Comparison of ENCODE assay signal across 21 cellular contexts in genomic region chr19:2195914-2196313, GRCh38. TPM values are rescaled to one million over a fixed set of nuclear protein-coding genes. Genes with fewer than 3 reads are reported as not detected.
DNase-seq lines count a peak whose midpoint lies in the region; ATAC-seq, FAIRE-seq and TF ChIP-seq lines count a peak whose summit lies in the region.
"Had no signal": no experiment of that assay in that cellular context is flagged by ENCODE, and none has a peak within 500 bp of the region (broad histone marks: within the 10 kb centered on the region; RNA-seq: fewer than 3 reads in every experiment).

No MANE protein-coding gene starts in this region.

- intact Hi-C loops in K562 (cut with micrococcal nuclease) = no loop called here

- H3K4me1 ChIP-seq in K562 (replicated peaks in 1 of 2; ENCODE audit: control insufficient read depth in 2 of 2, insufficient read depth in 2 of 2, low read length in 2 of 2) (peaks cover 0 to 53% of the 10 kb centered on the region in 2 experiments; a peak in 2 of 5 replicates), neuronal stem cell (ENCODE audit: control insufficient read depth in 2 of 2, insufficient read depth in 1 of 2, low read depth in 1 of 2, low read length in 2 of 2) (peaks cover 0 to 7% of the 10 kb centered on the region in 2 donors), SJCRH30 (no peaks in the 10 kb centered on the region)
- H3K4me1 ChIP-seq: A549, Caco-2 had no signal

- no peak for ATAC-seq in K562
- ATAC-seq: A549; CD8-positive, alpha-beta T cell had no signal

- no peak overlapping the region for H3K4me2 ChIP-seq in K562 (ENCODE audit: insufficient read depth, low read length)
- H3K4me2 ChIP-seq in neuronal stem cell (ENCODE audit: insufficient read depth, low read length, poor library complexity, severe bottlenecking) = no peak overlapping the region
- H3K4me2 ChIP-seq: A549 had no signal

- CTCF ChIA-PET in K562 (lab: Yijun Ruan, JAX; ENCODE audit: low intra/inter-chr PET ratio) = no interaction called here

- H3K9ac ChIP-seq in K562 (ENCODE audit: insufficient read depth in 1 of 2, low read depth in 2 of 2, low read length in 2 of 2) (no peak overlapping the region; a peak in 1 of 4 replicates), neuronal stem cell (ENCODE audit: low read depth, low read length, poor library complexity) (no peak overlapping the region)
- H3K9ac ChIP-seq: BLaER1 treated with 17β-estradiol and CSF1 and Interleukin-3, amounts not matched to agents 10 nM and 100 nM had no signal

- H2AFZ ChIP-seq in K562 (ENCODE audit: low read depth, low read length) (no peak overlapping the region), neuronal stem cell (ENCODE audit: low read length) (no peak overlapping the region)

- TF ChIP-seq POLR2A in K562 (conservative IDR thresholded peaks at IDR 0.05) = no peak

- no peak for TF ChIP-seq EP300 in K562 (IDR thresholded peaks at IDR 0.05; ENCODE audit: low read length)

- H2BK15ac ChIP-seq in neuronal stem cell (ENCODE audit: low read length) = no peak overlapping the region

- 96% methylated on average over 13 of the region's 19 CpGs for WGBS in K562 (ENCODE audit: insufficient coverage, low coverage, missing lambda C conversion rate)
- no CpG with 5 or more reads among the region's 19 CpGs for WGBS in neuronal stem cell (ENCODE audit: extremely low coverage in 2 of 2, insufficient read length in 2 of 2, insufficient replicate concordance in 1 of 2), 2 donors

- no peak overlapping the region for H4K8ac ChIP-seq in neuronal stem cell (ENCODE audit: low read depth, low read length)

- BruUV-seq in K562 (replicated peaks; lab: Mats Ljungman, UMichigan) = no TSS peak

- no peaks in the 10 kb centered on the region for H3K27me3 ChIP-seq in K562 (ENCODE audit: control insufficient read depth in 2 of 2, insufficient read depth in 2 of 2, low read length in 2 of 2)
- H3K27me3 ChIP-seq in neuronal stem cell (ENCODE audit: control insufficient read depth in 3 of 3, insufficient read depth in 3 of 3, low read depth in 1 of 3, low read length in 3 of 3) = no peaks in the 10 kb centered on the region
- no peaks in the 10 kb centered on the region for H3K27me3 ChIP-seq in SJCRH30
- H3K27me3 ChIP-seq: BLaER1 treated with 17β-estradiol and CSF1 and Interleukin-3, amounts not matched to agents 10 nM and 100 nM had no signal

- no peak overlapping the region for H2AK5ac ChIP-seq in neuronal stem cell (ENCODE audit: low read depth, low read length)

- no peak for TF ChIP-seq RAD21 in K562 (CRISPR knock-in tag; conservative IDR thresholded peaks at IDR 0.05 in 1 of 2, IDR thresholded peaks at IDR 0.05 in 1 of 2)

- H2BK5ac ChIP-seq in neuronal stem cell (ENCODE audit: low read length) = no peak overlapping the region

- H3K4me3 ChIP-seq in K562 (no peak overlapping the region), neuronal stem cell (ENCODE audit: low read length in 2 of 2) (no peak overlapping the region), SJCRH30 (no peak overlapping the region)
- H3K4me3 ChIP-seq: A549; BLaER1 treated with 17β-estradiol and CSF1 and Interleukin-3, amounts not matched to agents 10 nM and 100 nM had no signal

- H3K36me3 ChIP-seq in K562 (ENCODE audit: control insufficient read depth, insufficient read depth, low read length) (peaks cover 85% of the 10 kb centered on the region; the same call in 1 of the 3 replicates), neuronal stem cell (replicated peaks in 1 of 2; ENCODE audit: control insufficient read depth in 2 of 2, insufficient read depth in 2 of 2, low read length in 2 of 2) (peaks cover 46 to 90% of the 10 kb centered on the region in 2 donors), SJCRH30 (peaks cover 26% of the 10 kb centered on the region)

- H3K9me1 ChIP-seq in K562 (ENCODE audit: control insufficient read depth, insufficient read depth, low read length) = no peaks in the 10 kb centered on the region

- H4K91ac ChIP-seq in neuronal stem cell (ENCODE audit: low read depth, low read length, poor library complexity) = no peak overlapping the region

- H4K20me1 ChIP-seq in K562 (replicated peaks; ENCODE audit: control insufficient read depth, insufficient read depth, low read length) = peaks cover 20% of the 10 kb centered on the region

- peaks cover 26% of the 10 kb centered on the region for H3K79me1 ChIP-seq in neuronal stem cell (ENCODE audit: low read depth, low read length)

- in situ Hi-C loops in K562 (cut with MboI) = no loop called here

- H3K23ac ChIP-seq in neuronal stem cell (ENCODE audit: low read depth, low read length, poor library complexity) = peak overlapping the region; percentile 85

- no peak overlapping the region for H3K4ac ChIP-seq in neuronal stem cell (ENCODE audit: low read length)

- H3K27ac ChIP-seq in K562 (ENCODE audit: extremely low read depth, low read depth, low read length) (no peak overlapping the region), neuronal stem cell (replicated peaks; ENCODE audit: low read length) (no peak overlapping the region), SJCRH30 (no peak overlapping the region)
- H3K27ac ChIP-seq: 22Rv1; A549; BLaER1 treated with 17β-estradiol and CSF1 and Interleukin-3, amounts not matched to agents 10 nM and 100 nM; C4-2B had no signal

- no peaks in the 10 kb centered on the region for H3K9me3 ChIP-seq in K562 (replicated peaks; ENCODE audit: control insufficient read depth, insufficient read depth, low read depth, low read length)
- H3K9me3 ChIP-seq in neuronal stem cell (replicated peaks in 1 of 2; ENCODE audit: control insufficient read depth in 2 of 2, insufficient read depth in 1 of 2, low read depth in 1 of 2, low read length in 2 of 2) = peaks cover 0 to 2% of the 10 kb centered on the region in 2 donors
- H3K9me3 ChIP-seq in SJCRH30 (replicated peaks) = no peaks in the 10 kb centered on the region
- H3K9me3 ChIP-seq: A549; BLaER1 treated with 17β-estradiol and CSF1 and Interleukin-3, amounts not matched to agents 10 nM and 100 nM; Caco-2 had no signal

- TF ChIP-seq CTCF in K562 (IDR thresholded peaks at IDR 0.05 in 2 of 3, conservative IDR thresholded peaks at IDR 0.05 in 1 of 3; ENCODE audit: insufficient read depth in 2 of 3, low read depth in 1 of 3, low read length in 3 of 3) = no peak

- FAIRE-seq in K562 (lab: Jason Lieb, UNC) = no peak
- FAIRE-seq: A549, D721Med, G401.6, GM12891, GM19239 had no signal

- peak overlapping the region; percentile 56 for H3K14ac ChIP-seq in neuronal stem cell (ENCODE audit: low read length)

- H2BK120ac ChIP-seq in neuronal stem cell (ENCODE audit: low read depth, low read length) = no peak overlapping the region

- peaks cover 23% of the 10 kb centered on the region for H3K79me2 ChIP-seq in K562 (ENCODE audit: control insufficient read depth, insufficient read depth, low read length)

- POLR2A ChIA-PET in K562 (lab: Yijun Ruan, JAX) = interaction anchor here (0.6 to 1.0 kb wide), 2 partner anchors 13 to 688 kb away, joined by 3 to 6 read pairs; no protein-coding TSS in a partner anchor

- H3K18ac ChIP-seq in neuronal stem cell (ENCODE audit: low read length) = no peak overlapping the region

- no peak overlapping the region for H2BK12ac ChIP-seq in neuronal stem cell (ENCODE audit: low read length)

- DNase-seq in NCI-H2171 treated with DMSO at 0.1 percent for 48 hours (lab: John Stamatoyannopoulos, UW) = peak; percentile 7
- DNase-seq in NCI-H2171 (lab: John Stamatoyannopoulos, UW) = no peak
- DNase-seq in K562 (ENCODE audit: extremely low read depth in 1 of 4, low spot score in 3 of 4) = no peak
- DNase-seq in neuronal stem cell (ENCODE audit: low spot score) = no peak
- DNase-seq in NCI-H2081 (lab: John Stamatoyannopoulos, UW) = no peak
- no peak for DNase-seq in SJCRH30
- DNase-seq: AML-193; Caco-2; Calu3; CD4-positive, alpha-beta T cell; CD8-positive, alpha-beta T cell; DMS79 treated with DMSO at 0.1 percent for 48 hours; GF-D8 had no signal

RNA-seq across cellular contexts. Expression of gene DOT1L, which starts 32.2 kb away (rescaled TPM):
- 129 and 244 TPM in 2 replicates for total RNA-seq in K562 (2011; cell fraction: chromatin; rRNA removed; ENCODE audit: low replicate concordance)
- 98.9 and 104 TPM in 2 replicates for total RNA-seq in K562 (2011; cell fraction: nucleolus; rRNA removed)
- 68.3 and 74.5 TPM in 2 replicates for total RNA-seq in K562 (2011; cell fraction: nucleoplasm; rRNA removed)
- total RNA-seq in K562 (2014; rRNA removed) (12.7 and 18.7 TPM in 2 replicates), K562 (2014; rRNA removed; fragmentation: Illumina TruSeq; extraction: Trizol) (10.0 and 10.5 TPM in 2 replicates), K562 (2015; rRNA removed; fragmentation: Illumina TruSeq; extraction: Trizol) (7.0 and 8.4 TPM in 2 replicates), K562 (2021) (66.2 and 66.5 TPM in 2 replicates)
- polyA plus RNA-seq in K562 (2011; rRNA removed) (5.7 and 8.6 TPM in 2 replicates), K562 (2014; fragmentation: Illumina TruSeq; extraction: Trizol) (15.1 and 16.2 TPM in 2 replicates), K562 (2014; fragmentation: Nextera tagmentation; extraction: Ambion mirVana) (under 1 TPM; 0.32 to 0.51 TPM), K562 (2014; rRNA removed) (21.2 and 24.8 TPM in 2 replicates)
- polyA plus RNA-seq in K562 (2011; cell fraction: cytosol; rRNA removed) = 4.8 and 11.5 TPM in 2 replicates
- 35.2 and 71.1 TPM in 2 replicates for polyA plus RNA-seq in K562 (2011; cell fraction: nucleus; rRNA removed)
- polyA plus RNA-seq in K562 (2012) = 25.0 and 27.8 TPM in 2 replicates
- polyA minus RNA-seq in K562 (2011; rRNA and poly(A)+ RNA removed) = 14.5 and 24.1 TPM in 2 replicates
- 23.7 and 36.0 TPM in 2 replicates for polyA minus RNA-seq in K562 (2011; cell fraction: cytosol; rRNA and poly(A)+ RNA removed)
- polyA minus RNA-seq in K562 (2011; cell fraction: nucleus; rRNA and poly(A)+ RNA removed) = 17.9 and 27.9 TPM in 2 replicates
- polyA plus RNA-seq in neuronal stem cell (2013, experiment 1 of 2) = 38.2 TPM
- polyA plus RNA-seq in neuronal stem cell (2013, experiment 2 of 2) = 38.1 TPM
- total RNA-seq in SJCRH30 (2014; rRNA removed; shearing (Covaris generic)) = 16.2 and 18.4 TPM in 2 replicates

RNA-seq across cellular contexts. Expression of gene PLEKHJ1, which starts 40.2 kb away (rescaled TPM):
- total RNA-seq in K562 (2011; cell fraction: chromatin; rRNA removed; ENCODE audit: low replicate concordance) = 32.2 and 114 TPM in 2 replicates
- 171 and 174 TPM in 2 replicates for total RNA-seq in K562 (2011; cell fraction: nucleolus; rRNA removed)
- 85.7 and 89.1 TPM in 2 replicates for total RNA-seq in K562 (2011; cell fraction: nucleoplasm; rRNA removed)
- total RNA-seq in K562 (2014; rRNA removed) (176 and 229 TPM in 2 replicates), K562 (2014; rRNA removed; fragmentation: Illumina TruSeq; extraction: Trizol) (55.6 and 55.7 TPM in 2 replicates), K562 (2015; rRNA removed; fragmentation: Illumina TruSeq; extraction: Trizol) (63.9 and 65.6 TPM in 2 replicates), K562 (2021) (127 and 140 TPM in 2 replicates)
- polyA plus RNA-seq in K562 (2011; rRNA removed) (65.9 and 80.2 TPM in 2 replicates), K562 (2014; fragmentation: Illumina TruSeq; extraction: Trizol) (45.9 and 72.0 TPM in 2 replicates), K562 (2014; fragmentation: Nextera tagmentation; extraction: Ambion mirVana) (1 to 10 TPM; 1.5 to 6.8 TPM), K562 (2014; rRNA removed) (188 and 193 TPM in 2 replicates)
- 131 and 202 TPM in 2 replicates for polyA plus RNA-seq in K562 (2011; cell fraction: cytosol; rRNA removed)
- polyA plus RNA-seq in K562 (2011; cell fraction: nucleus; rRNA removed) = 161 and 204 TPM in 2 replicates
- polyA plus RNA-seq in K562 (2012) = 127 and 153 TPM in 2 replicates
- 12.0 and 14.7 TPM in 2 replicates for polyA minus RNA-seq in K562 (2011; rRNA and poly(A)+ RNA removed)
- 24.0 and 24.1 TPM in 2 replicates for polyA minus RNA-seq in K562 (2011; cell fraction: cytosol; rRNA and poly(A)+ RNA removed)
- 31.9 and 32.4 TPM in 2 replicates for polyA minus RNA-seq in K562 (2011; cell fraction: nucleus; rRNA and poly(A)+ RNA removed)
- polyA plus RNA-seq in neuronal stem cell (2013, experiment 1 of 2) = 94.6 TPM
- polyA plus RNA-seq in neuronal stem cell (2013, experiment 2 of 2) = 92.1 TPM
- 51.8 and 52.7 TPM in 2 replicates for total RNA-seq in SJCRH30 (2014; rRNA removed; shearing (Covaris generic))

RNA-seq across cellular contexts. Expression of gene SF3A2, which starts 40.7 kb away (rescaled TPM):
- 112 and 366 TPM in 2 replicates for total RNA-seq in K562 (2011; cell fraction: chromatin; rRNA removed; ENCODE audit: low replicate concordance)
- 303 and 373 TPM in 2 replicates for total RNA-seq in K562 (2011; cell fraction: nucleolus; rRNA removed)
- total RNA-seq in K562 (2011; cell fraction: nucleoplasm; rRNA removed) = 182 TPM in 2 replicates
- total RNA-seq in K562 (2014; rRNA removed) (50.3 and 111 TPM in 2 replicates), K562 (2014; rRNA removed; fragmentation: Illumina TruSeq; extraction: Trizol) (4.5 and 5.8 TPM in 2 replicates), K562 (2015; rRNA removed; fragmentation: Illumina TruSeq; extraction: Trizol) (22.8 and 30.6 TPM in 2 replicates), K562 (2021) (181 and 194 TPM in 2 replicates)
- polyA plus RNA-seq in K562 (2011; rRNA removed) (7.9 and 21.0 TPM in 2 replicates), K562 (2014; fragmentation: Illumina TruSeq; extraction: Trizol) (44.6 and 119 TPM in 2 replicates), K562 (2014; fragmentation: Nextera tagmentation; extraction: Ambion mirVana) (under 1 TPM; 0.17 to 0.35 TPM), K562 (2014; rRNA removed) (45.9 and 46.7 TPM in 2 replicates)
- 11.3 and 12.6 TPM in 2 replicates for polyA plus RNA-seq in K562 (2011; cell fraction: cytosol; rRNA removed)
- polyA plus RNA-seq in K562 (2011; cell fraction: nucleus; rRNA removed) = 164 and 237 TPM in 2 replicates
- 142 and 173 TPM in 2 replicates for polyA plus RNA-seq in K562 (2012)
- polyA minus RNA-seq in K562 (2011; rRNA and poly(A)+ RNA removed) = 8.5 and 10.2 TPM in 2 replicates
- 49.6 and 76.1 TPM in 2 replicates for polyA minus RNA-seq in K562 (2011; cell fraction: cytosol; rRNA and poly(A)+ RNA removed)
- polyA minus RNA-seq in K562 (2011; cell fraction: nucleus; rRNA and poly(A)+ RNA removed) = 127 and 137 TPM in 2 replicates
- 117 TPM for polyA plus RNA-seq in neuronal stem cell (2013, experiment 1 of 2)
- 115 TPM for polyA plus RNA-seq in neuronal stem cell (2013, experiment 2 of 2)
- 44.5 and 49.1 TPM in 2 replicates for total RNA-seq in SJCRH30 (2014; rRNA removed; shearing (Covaris generic))

RNA-seq across cellular contexts. Expression of gene AP3D1, which starts 44.5 kb away (rescaled TPM):
- total RNA-seq in K562 (2011; cell fraction: chromatin; rRNA removed; ENCODE audit: low replicate concordance) = 129 and 304 TPM in 2 replicates
- 133 and 146 TPM in 2 replicates for total RNA-seq in K562 (2011; cell fraction: nucleolus; rRNA removed)
- total RNA-seq in K562 (2011; cell fraction: nucleoplasm; rRNA removed) = 118 and 124 TPM in 2 replicates
- total RNA-seq in K562 (2014; rRNA removed) (52.0 and 68.7 TPM in 2 replicates), K562 (2014; rRNA removed; fragmentation: Illumina TruSeq; extraction: Trizol) (23.3 and 28.0 TPM in 2 replicates), K562 (2015; rRNA removed; fragmentation: Illumina TruSeq; extraction: Trizol) (35.9 and 36.9 TPM in 2 replicates), K562 (2021) (72.3 and 86.1 TPM in 2 replicates)
- polyA plus RNA-seq in K562 (2011; rRNA removed) (34.9 and 55.0 TPM in 2 replicates), K562 (2014; fragmentation: Illumina TruSeq; extraction: Trizol) (82.1 and 90.4 TPM in 2 replicates), K562 (2014; fragmentation: Nextera tagmentation; extraction: Ambion mirVana) (1 to 10 TPM; 1.2 to 1.6 TPM), K562 (2014; rRNA removed) (47.5 and 48.7 TPM in 2 replicates)
- polyA plus RNA-seq in K562 (2011; cell fraction: cytosol; rRNA removed) = 49.2 and 58.1 TPM in 2 replicates
- polyA plus RNA-seq in K562 (2011; cell fraction: nucleus; rRNA removed) = 226 and 232 TPM in 2 replicates
- 95.5 and 117 TPM in 2 replicates for polyA plus RNA-seq in K562 (2012)
- polyA minus RNA-seq in K562 (2011; rRNA and poly(A)+ RNA removed) = 42.6 and 42.8 TPM in 2 replicates
- 69.3 and 76.0 TPM in 2 replicates for polyA minus RNA-seq in K562 (2011; cell fraction: cytosol; rRNA and poly(A)+ RNA removed)
- 40.8 and 59.9 TPM in 2 replicates for polyA minus RNA-seq in K562 (2011; cell fraction: nucleus; rRNA and poly(A)+ RNA removed)
- 60.6 TPM for polyA plus RNA-seq in neuronal stem cell (2013, experiment 1 of 2)
- polyA plus RNA-seq in neuronal stem cell (2013, experiment 2 of 2) = 60.3 TPM
- total RNA-seq in SJCRH30 (2014; rRNA removed; shearing (Covaris generic)) = 101 and 107 TPM in 2 replicates

RNA-seq across cellular contexts. Expression of gene AMH, which starts 53.2 kb away (rescaled TPM):
- 14.5 and 62.7 TPM in 2 replicates for total RNA-seq in K562 (2011; cell fraction: chromatin; rRNA removed; ENCODE audit: low replicate concordance)
- total RNA-seq in K562 (2011; cell fraction: nucleolus; rRNA removed) = 48.8 and 60.2 TPM in 2 replicates
- 25.7 and 35.6 TPM in 2 replicates for total RNA-seq in K562 (2011; cell fraction: nucleoplasm; rRNA removed)
- total RNA-seq in K562 (2014; rRNA removed) = 9.4 and 10.7 TPM in 2 replicates
- 0.13 and 0.29 TPM in 2 replicates for total RNA-seq in K562 (2014; rRNA removed; fragmentation: Illumina TruSeq; extraction: Trizol)
- 2.6 and 3.5 TPM in 2 replicates for total RNA-seq in K562 (2015; rRNA removed; fragmentation: Illumina TruSeq; extraction: Trizol)
- total RNA-seq in K562 (2021) = 22.2 and 27.4 TPM in 2 replicates
- 1.7 and 3.6 TPM in 2 replicates for polyA plus RNA-seq in K562 (2011; rRNA removed)
- polyA plus RNA-seq in K562 (2011; cell fraction: cytosol; rRNA removed) = 2.2 and 9.1 TPM in 2 replicates
- 52.0 and 130 TPM in 2 replicates for polyA plus RNA-seq in K562 (2011; cell fraction: nucleus; rRNA removed)
- 14.9 and 33.7 TPM in 2 replicates for polyA plus RNA-seq in K562 (2012)
- 1.5 and 4.0 TPM in 2 replicates for polyA plus RNA-seq in K562 (2014; fragmentation: Illumina TruSeq; extraction: Trizol)
- polyA plus RNA-seq in K562 (2014; fragmentation: Nextera tagmentation; extraction: Ambion mirVana) = not detected
- 19.2 and 23.6 TPM in 2 replicates for polyA plus RNA-seq in K562 (2014; rRNA removed)
- 0.09 and 0.18 TPM in 2 replicates for polyA minus RNA-seq in K562 (2011; rRNA and poly(A)+ RNA removed)
- 2.0 and 3.7 TPM in 2 replicates for polyA minus RNA-seq in K562 (2011; cell fraction: cytosol; rRNA and poly(A)+ RNA removed)
- polyA minus RNA-seq in K562 (2011; cell fraction: nucleus; rRNA and poly(A)+ RNA removed) = 5.4 and 8.2 TPM in 2 replicates
- polyA plus RNA-seq in neuronal stem cell (2013, experiment 1 of 2) = 10.1 TPM
- polyA plus RNA-seq in neuronal stem cell (2013, experiment 2 of 2) = 9.2 TPM
- 6.9 and 11.5 TPM in 2 replicates for total RNA-seq in SJCRH30 (2014; rRNA removed; shearing (Covaris generic))
